ENCODE assay signal across 8 cellular contexts in genomic region chr1:16895602-16896315, GRCh38. TPM values are rescaled to one million over a fixed set of nuclear protein-coding genes. Genes with fewer than 3 reads are reported as not detected.
DNase-seq lines count a peak whose midpoint lies in the region; ATAC-seq, FAIRE-seq and TF ChIP-seq lines count a peak whose summit lies in the region.
"Not testable (repeated sequence)": the region's sequence is repeated elsewhere in the genome, so short reads cannot be mapped to it uniquely, and the experiment has no call there.

Gene RNU1-2, plus strand, starts transcription at chr1:16895980.

- TF ChIP-seq CTCF in OCI-LY7 (conservative IDR thresholded peaks at IDR 0.05; ENCODE audit: low read length); mesothelial cell of epicardium (IDR thresholded peaks at IDR 0.05; ENCODE audit: unreplicated experiment): not testable (repeated sequence)

- H3K4me1 Mint-ChIP-seq in IgD-negative memory B cell: peaks cover 10 to 22% (median 20%) of the 10 kb centered on the region in 3 donors
- peaks cover 27% of the 10 kb centered on the region for H3K4me1 Mint-ChIP-seq in mesothelial cell of epicardium

- ATAC-seq in GM21576 (IDR thresholded peaks at IDR 0.05; ENCODE audit: unreplicated experiment): peak; percentile 98

- DNase-seq in DMS 273 treated with DMSO at 0.1 percent for 48 hours (lab: John Stamatoyannopoulos, UW) (peak; percentile 99), OCI-LY7 (ENCODE audit: low spot score) (peak; percentile 97), mesothelial cell of epicardium (ENCODE audit: low spot score in 2 of 2, unreplicated experiment in 2 of 2) (peak; percentile 68 to 85)
- DNase-seq in activated CD8-positive, alpha-beta memory T cell treated with anti-CD3 and anti-CD28 coated beads, Interleukin-2, amount 50 U/mL, for 4 hours: peak; percentile 80
- DNase-seq in stimulated activated CD8-positive, alpha-beta memory T cell treated with anti-CD3 and anti-CD28 coated beads, Interleukin-15, amount 100 ng/mL, for 24 hours (ENCODE audit: low read depth): peak; percentile 84

- peak; percentile 99 for FAIRE-seq in endometrium (lab: Jason Lieb, UNC)

- not testable (repeated sequence) for H3K27me3 Mint-ChIP-seq in IgD-negative memory B cell; mesothelial cell of epicardium (ENCODE audit: low read depth)

- H3K27ac Mint-ChIP-seq in IgD-negative memory B cell: peak within 1 kb of the TSS; percentile 97 to 100 (median 99)
- H3K27ac Mint-ChIP-seq in mesothelial cell of epicardium: peak within 1 kb of the TSS; percentile 100

- not testable (repeated sequence) for H3K36me3 Mint-ChIP-seq in IgD-negative memory B cell, mesothelial cell of epicardium

- peak within 1 kb of the TSS; percentile 66 for H3K4me3 ChIP-seq in OCI-LY7 (ENCODE audit: low read depth, low read length, poor library complexity, severe bottlenecking)

- H3K9me2 ChIP-seq in OCI-LY7 (ENCODE audit: insufficient read depth, low read length): not testable (repeated sequence)

- peak within 1 kb of the TSS; percentile 88 for H2AFZ ChIP-seq in OCI-LY7 (ENCODE audit: low read length)

- POLR2A ChIA-PET in OCI-LY7 (lab: Charles Lee): interaction anchor here (0.8 to 1.3 kb wide), 2 partner anchors 9 to 22 kb away, joined by 3 to 4 read pairs; no protein-coding TSS in a partner anchor

- not testable (repeated sequence) for H3K79me2 ChIP-seq in OCI-LY7 (ENCODE audit: insufficient read depth, low read depth, low read length)

- not testable (repeated sequence) for H4K20me1 ChIP-seq in OCI-LY7 (ENCODE audit: insufficient read depth, low read length)

- CTCF ChIA-PET in OCI-LY7 (lab: Charles Lee; ENCODE audit: unreplicated experiment): not testable (repeated sequence)

- not testable (repeated sequence) for H3K9me3 Mint-ChIP-seq in IgD-negative memory B cell, mesothelial cell of epicardium

- peak within 1 kb of the TSS; percentile 84 for H3K27ac ChIP-seq in OCI-LY7 (ENCODE audit: low read depth, low read length, poor library complexity, severe bottlenecking)

- TSS peak; percentile 97 for BruUV-seq in OCI-LY7 (replicated peaks; lab: Mats Ljungman, UMichigan)

- not testable (repeated sequence) for H3K36me3 ChIP-seq in OCI-LY7 (ENCODE audit: insufficient read depth, low read length)

- H3K9me3 ChIP-seq in OCI-LY7 (ENCODE audit: low read length): not testable (repeated sequence)

- peaks cover 35% of the 10 kb centered on the region for H3K4me1 ChIP-seq in OCI-LY7 (ENCODE audit: insufficient read depth, low read length, poor library complexity, severe bottlenecking)

- H3K4me3 Mint-ChIP-seq in IgD-negative memory B cell (peak within 1 kb of the TSS; percentile 82 to 94 (median 89)), mesothelial cell of epicardium (peak within 1 kb of the TSS; percentile 74)

- intact Hi-C loops in OCI-LY7 (cut with micrococcal nuclease; ENCODE audit: unreplicated experiment): loop anchor here (1.0 kb wide), 1 partner anchor 9 kb away; no protein-coding TSS in a partner anchor

- H3K4me2 ChIP-seq in OCI-LY7 (ENCODE audit: low read length): peak within 1 kb of the TSS; percentile 74

RNA-seq across cellular contexts. Expression of gene RNU1-2, which starts in this region (rescaled TPM):
- not detected for polyA plus RNA-seq in IgD-negative memory B cell
- under 0.01 TPM in 2 replicates for total RNA-seq in OCI-LY7 (2014; rRNA removed; shearing (Covaris generic))
- 1,721 and 1,968 TPM in 2 replicates for total RNA-seq in OCI-LY7 (2022)
- 3,774 to 3,945 TPM (median 3,937 TPM) in 3 replicates for total RNA-seq in mesothelial cell of epicardium

Comparison
In these comparisons a context has a peak if more than half of its experiments do, and no peak if none do; other contexts are left out.
1. Peak in every context shown above with its lines: DNase-seq, ATAC-seq, H3K4me3 ChIP-seq and H3K27ac ChIP-seq.